Comparison of ENCODE assay signal across 28 cellular contexts in the genomic region with DNA sequence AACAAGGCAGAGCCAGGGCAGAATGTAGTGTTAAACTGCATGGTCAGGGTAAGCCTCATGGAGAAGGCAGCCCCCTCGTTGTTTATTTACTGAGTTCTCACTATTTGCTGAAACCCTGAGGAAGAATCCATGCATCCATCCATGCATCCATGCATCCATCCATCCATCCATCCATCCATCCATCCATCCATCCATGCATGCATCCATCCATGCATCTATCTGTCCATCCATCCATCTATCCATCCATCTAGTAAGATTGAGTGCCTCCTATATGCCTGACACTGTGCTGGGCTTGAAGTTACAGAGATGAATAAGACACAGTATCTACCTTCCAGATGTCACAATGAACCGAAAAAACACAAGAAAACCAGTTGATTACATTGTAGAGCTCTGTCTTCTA.
"Had no signal": no experiment of that assay in that cellular context is flagged by ENCODE, and none has a peak within 500 bp of the region (broad histone marks: within the 10 kb centered on the region; RNA-seq: fewer than 3 reads in every experiment).

No MANE protein-coding gene starts in this region.

- H3K27me3 ChIP-seq: stomach, suprapubic skin, testis, thyroid gland, tibial artery, tibial nerve, transverse colon, upper lobe of left lung, upper lobe of right lung, uterus, vagina had no signal

- H3K36me3 ChIP-seq: stomach, suprapubic skin, thoracic aorta, thyroid gland, tibial artery, tibial nerve, transverse colon, upper lobe of left lung, upper lobe of right lung, uterus, vagina had no signal

- DNase-seq: stimulated activated CD4-positive, alpha-beta T cell treated with anti-CD3 and anti-CD28 coated beads, Interleukin-2, amount 100 ng/mL, for 48 hours; stimulated activated CD4-positive, alpha-beta T cell treated with anti-CD3 and anti-CD28 coated beads, Interleukin-4, amount 100 ng/mL, for 1 hour; stimulated activated CD4-positive, alpha-beta T cell treated with anti-CD3 and anti-CD28 coated beads, Interleukin-4, amount 100 ng/mL, for 24 hours; stimulated activated CD4-positive, alpha-beta T cell treated with anti-CD3 and anti-CD28 coated beads, Interleukin-4, amount 100 ng/mL, for 4 hours; stimulated activated CD8-positive, alpha-beta memory T cell treated with anti-CD3 and anti-CD28 coated beads, Interleukin-4, amount 100 ng/mL, for 48 hours; stimulated activated naive B cell treated with anti-CD40 and anti-IgM and Interleukin-4, amounts not matched to agents 10 μg/mL and 1 μg/mL and 100 μg/mL, for 72 hours; stimulated activated naive CD4-positive, alpha-beta T cell; stimulated activated naive CD4-positive, alpha-beta T cell treated with Interleukin-2 at 50 U/mL for 16 hours; stimulated activated naive CD8-positive, alpha-beta T cell treated with anti-CD3 and anti-CD28 coated beads, Interleukin-15, amount 100 ng/mL, for 72 hours; stimulated activated naive CD8-positive, alpha-beta T cell treated with anti-CD3 and anti-CD28 coated beads, Interleukin-15, Interleukin-2, amounts not matched to agents 100 U/mL and 50 U/mL, for 24 hours; stomach; substantia nigra; testis; thyroid gland; tibial artery; transverse colon; trophoblast cell; upper lobe of left lung; upper lobe of right lung; uterus had no signal

- H3K9me3 ChIP-seq: stomach, suprapubic skin, testis, thoracic aorta, thyroid gland, tibial artery, tibial nerve, transverse colon, upper lobe of left lung, upper lobe of right lung, uterus, vagina had no signal

- H3K9me3 Mint-ChIP-seq: stimulated activated effector memory CD8-positive, alpha-beta T cell treated with anti-CD3 and anti-CD28 coated beads, Interleukin-12 subunit alpha, Interleukin-12 subunit beta, amount 100 ng/mL, for 72 hours; stimulated activated memory B cell treated with anti-CD40 and anti-IgM and Interleukin-4, amounts not matched to agents 10 μg/mL and 1 μg/mL and 100 μg/mL, for 72 hours; stimulated activated naive CD8-positive, alpha-beta T cell treated with anti-CD3 and anti-CD28 coated beads, Interleukin-15, amount 100 ng/mL, for 72 hours; stimulated activated naive CD8-positive, alpha-beta T cell treated with anti-CD3 and anti-CD28 coated beads, Interleukin-15, Interleukin-2, amounts not matched to agents 100 ng/mL and 50 ng/mL, for 24 hours; type B pancreatic cell had no signal

- H3K4me3 ChIP-seq: stomach, suprapubic skin, testis, thoracic aorta, thyroid gland, tibial artery, tibial nerve, transverse colon, upper lobe of left lung, upper lobe of right lung, uterus, vagina had no signal

- H3K27me3 Mint-ChIP-seq: stimulated activated memory B cell treated with anti-CD40 and anti-IgM and Interleukin-4, amounts not matched to agents 10 μg/mL and 1 μg/mL and 100 μg/mL, for 72 hours had no signal

- H3K27ac ChIP-seq: stomach, suprapubic skin, testis, thoracic aorta, thyroid gland, tibial artery, tibial nerve, transverse colon, upper lobe of left lung, upper lobe of right lung, uterus, vagina had no signal

- H3K4me1 ChIP-seq: stomach, suprapubic skin, testis, transverse colon, upper lobe of left lung, upper lobe of right lung, uterus, vagina had no signal

- H3K4me1 Mint-ChIP-seq: stimulated activated effector memory CD8-positive, alpha-beta T cell treated with anti-CD3 and anti-CD28 coated beads, Interleukin-12 subunit alpha, Interleukin-12 subunit beta, amount 100 ng/mL, for 72 hours; stimulated activated memory B cell treated with anti-CD40 and anti-IgM and Interleukin-4, amounts not matched to agents 10 μg/mL and 1 μg/mL and 100 μg/mL, for 72 hours; stimulated activated naive B cell treated with anti-CD40 and anti-IgM and Interleukin-4, amounts not matched to agents 10 μg/mL and 1 μg/mL and 100 μg/mL, for 72 hours had no signal

- H3K36me3 Mint-ChIP-seq: stimulated activated effector memory CD8-positive, alpha-beta T cell treated with anti-CD3 and anti-CD28 coated beads, Interleukin-12 subunit alpha, Interleukin-12 subunit beta, amount 100 ng/mL, for 72 hours; stimulated activated memory B cell treated with anti-CD40 and anti-IgM and Interleukin-4, amounts not matched to agents 10 μg/mL and 1 μg/mL and 100 μg/mL, for 72 hours; stimulated activated naive B cell treated with anti-CD40 and anti-IgM and Interleukin-4, amounts not matched to agents 10 μg/mL and 1 μg/mL and 100 μg/mL, for 72 hours; type B pancreatic cell had no signal

- H3K27ac Mint-ChIP-seq: stimulated activated effector memory CD8-positive, alpha-beta T cell treated with anti-CD3 and anti-CD28 coated beads, Interleukin-12 subunit alpha, Interleukin-12 subunit beta, amount 100 ng/mL, for 72 hours; stimulated activated memory B cell treated with anti-CD40 and anti-IgM and Interleukin-4, amounts not matched to agents 10 μg/mL and 1 μg/mL and 100 μg/mL, for 72 hours; stimulated activated naive B cell treated with anti-CD40 and anti-IgM and Interleukin-4, amounts not matched to agents 10 μg/mL and 1 μg/mL and 100 μg/mL, for 72 hours; stimulated activated naive CD8-positive, alpha-beta T cell treated with anti-CD3 and anti-CD28 coated beads, Interleukin-15, amount 100 ng/mL, for 72 hours; stimulated activated naive CD8-positive, alpha-beta T cell treated with anti-CD3 and anti-CD28 coated beads, Interleukin-15, Interleukin-2, amounts not matched to agents 100 ng/mL and 50 ng/mL, for 24 hours; type B pancreatic cell had no signal

- H3K4me3 Mint-ChIP-seq: stimulated activated effector memory CD8-positive, alpha-beta T cell treated with anti-CD3 and anti-CD28 coated beads, Interleukin-12 subunit alpha, Interleukin-12 subunit beta, amount 100 ng/mL, for 72 hours; stimulated activated memory B cell treated with anti-CD40 and anti-IgM and Interleukin-4, amounts not matched to agents 10 μg/mL and 1 μg/mL and 100 μg/mL, for 72 hours; stimulated activated naive B cell treated with anti-CD40 and anti-IgM and Interleukin-4, amounts not matched to agents 10 μg/mL and 1 μg/mL and 100 μg/mL, for 72 hours; stimulated activated naive CD8-positive, alpha-beta T cell treated with anti-CD3 and anti-CD28 coated beads, Interleukin-15, amount 100 ng/mL, for 72 hours; stimulated activated naive CD8-positive, alpha-beta T cell treated with anti-CD3 and anti-CD28 coated beads, Interleukin-15, Interleukin-2, amounts not matched to agents 100 ng/mL and 50 ng/mL, for 24 hours; type B pancreatic cell had no signal
